In genomic region chr3:151084893-151085226, GRCh38 we compare ENCODE assay signal across 9 cellular contexts. TPM values are rescaled to one million over a fixed set of nuclear protein-coding genes. Genes with fewer than 3 reads are reported as not detected.
DNase-seq lines count a peak whose midpoint lies in the region; ATAC-seq, FAIRE-seq and TF ChIP-seq lines count a peak whose summit lies in the region.
"Had no signal": no experiment of that assay in that cellular context is flagged by ENCODE, and none has a peak within 500 bp of the region (broad histone marks: within the 10 kb centered on the region; RNA-seq: fewer than 3 reads in every experiment).

No MANE protein-coding gene starts in this region.

- no peak overlapping the region for H2AK5ac ChIP-seq in IMR-90 (ENCODE audit: low read depth, low read length)

- H2AFZ ChIP-seq in IMR-90 (replicated peaks; ENCODE audit: low read length, poor library complexity) = peak overlapping the region; percentile 94

- no peak for ATAC-seq in IMR-90 (ENCODE audit: low read depth)
- ATAC-seq in naive thymus-derived CD8-positive, alpha-beta T cell = no peak
- ATAC-seq in esophagus mucosa = no peak
- no peak for ATAC-seq in GM18519 (IDR thresholded peaks at IDR 0.05; ENCODE audit: low FRiP score, unreplicated experiment)

- H2BK20ac ChIP-seq in IMR-90 (ENCODE audit: low read depth, low read length) = no peak overlapping the region

- no peaks in the 10 kb centered on the region for H3K9me3 Mint-ChIP-seq in naive thymus-derived CD8-positive, alpha-beta T cell

- no peak for TF ChIP-seq POLR2A in IMR-90 (IDR thresholded peaks at IDR 0.05; ENCODE audit: low read depth, low read length)
- no peak for TF ChIP-seq POLR2A in GM12892 (IDR thresholded peaks at IDR 0.05; ENCODE audit: low read depth, low read length)

- in situ Hi-C loops in IMR-90 (cut with MboI; ENCODE audit: low sequenced_read_pairs) = no loop called here

- H3K4me3 ChIP-seq in AG04450 (ENCODE audit: low read depth, low read length) (peak overlapping the region; percentile 60), IMR-90 (ENCODE audit: insufficient read depth, low read depth, low read length) (no peak overlapping the region), choroid plexus epithelial cell (ENCODE audit: low read depth, low read length) (peak overlapping the region; percentile 65)

- H4K20me1 ChIP-seq in IMR-90 (ENCODE audit: insufficient read depth, low read length) = no peaks in the 10 kb centered on the region

- no peak for FAIRE-seq in GM12892 (lab: Jason Lieb, UNC)
- FAIRE-seq: TTC549 had no signal

- H2AK9ac ChIP-seq in IMR-90 (replicated peaks; ENCODE audit: low read depth, low read length, poor library complexity) = no peak overlapping the region

- peak overlapping the region; percentile 62 to 95 (median 78) for H3K4me3 Mint-ChIP-seq in naive thymus-derived CD8-positive, alpha-beta T cell

- no peak for TF ChIP-seq RAD21 in IMR-90 (IDR thresholded peaks at IDR 0.05; ENCODE audit: low read length)

- peaks cover 18 to 47% (median 35%) of the 10 kb centered on the region in 5 donors for H3K27me3 Mint-ChIP-seq in naive thymus-derived CD8-positive, alpha-beta T cell

- 58% methylated on average over 10 of the region's 14 CpGs; no CpG with 5 or more reads in 1 of the 2 experiments for WGBS in IMR-90 (ENCODE audit: extremely low coverage in 2 of 2, insufficient read length in 1 of 2), 2 experiments

- intact Hi-C loops in IMR-90 (cut with micrococcal nuclease) = loop anchor here (5.0 kb wide), 3 partner anchors 48 to 363 kb away; no protein-coding TSS in a partner anchor

- H3K79me1 ChIP-seq in IMR-90 (ENCODE audit: low read depth in 1 of 2, low read length in 2 of 2) = no peaks in the 10 kb centered on the region

- POLR2A ChIA-PET in AG04450 (lab: Yijun Ruan, JAX) = no interaction called here
- POLR2A ChIA-PET in IMR-90 (lab: Charles Lee; ENCODE audit: unreplicated experiment) = no interaction called here
- POLR2A ChIA-PET in naive thymus-derived CD8-positive, alpha-beta T cell (lab: Charles Lee) = interaction anchor here (1.4 kb wide), 1 partner anchor 322 kb away, joined by 4 read pairs; the partner anchor contains the start of gene SIAH2

- H3K4me2 ChIP-seq in IMR-90 (ENCODE audit: low read depth, low read length) = no peak overlapping the region

- H3K27me3 ChIP-seq in AG04450 (ENCODE audit: control insufficient read depth, insufficient read depth, low read length) (peaks cover 35% of the 10 kb centered on the region), IMR-90 (ENCODE audit: control insufficient read depth, insufficient read depth, low read length) (peaks cover 47% of the 10 kb centered on the region)

- peaks cover 3 to 12% (median 11%) of the 10 kb centered on the region in 4 donors for H3K4me1 Mint-ChIP-seq in naive thymus-derived CD8-positive, alpha-beta T cell

- no TSS peak for BruUV-seq in IMR-90 (replicated peaks; lab: Mats Ljungman, UMichigan)

- H3K9me3 ChIP-seq in AG04450 (ENCODE audit: control insufficient read depth, insufficient read depth, low read length) (peaks cover 3% of the 10 kb centered on the region; the same call in 1 of the 2 replicates), IMR-90 (ENCODE audit: control insufficient read depth, insufficient read depth, low read length) (no peaks in the 10 kb centered on the region)

- no peak overlapping the region for H4K8ac ChIP-seq in IMR-90 (ENCODE audit: low read depth in 2 of 2, low read length in 2 of 2)

- H3K4ac ChIP-seq in IMR-90 (ENCODE audit: low read depth, low read length) = no peak overlapping the region

- H4K91ac ChIP-seq in IMR-90 (ENCODE audit: insufficient read depth, low read depth, low read length) = no peak overlapping the region

- H3K9me1 ChIP-seq in IMR-90 (ENCODE audit: insufficient read depth, low read length) = no peaks in the 10 kb centered on the region

- dilution Hi-C loops in IMR-90 (cut with HindIII; ENCODE audit: low sequenced_read_pairs, unreplicated experiment) = no loop called here

- no peaks in the 10 kb centered on the region for H3K36me3 ChIP-seq in IMR-90 (ENCODE audit: control insufficient read depth, insufficient read depth, low read length)

- H3K56ac ChIP-seq in IMR-90 (ENCODE audit: extremely low read depth, insufficient read depth, low read length) = no peak overlapping the region

- TF ChIP-seq CTCF in AG04450 (IDR thresholded peaks at IDR 0.05; ENCODE audit: low read depth, low read length) (no peak), IMR-90 (conservative IDR thresholded peaks at IDR 0.05; ENCODE audit: low read depth, low read length) (no peak), choroid plexus epithelial cell (conservative IDR thresholded peaks at IDR 0.05; ENCODE audit: low read depth, low read length) (no peak)

- no peak overlapping the region for H2BK5ac ChIP-seq in IMR-90 (ENCODE audit: low read depth, low read length, poor library complexity, severe bottlenecking)

- no peak overlapping the region for H3K14ac ChIP-seq in IMR-90 (replicated peaks; ENCODE audit: low read depth, low read length)

- no peak overlapping the region for H3K18ac ChIP-seq in IMR-90 (ENCODE audit: low read depth, low read length)

- H4K5ac ChIP-seq in IMR-90 (ENCODE audit: low read depth, low read length) = no peak overlapping the region

- peak overlapping the region in 1 of 10 donors; percentile 13 for H3K27ac Mint-ChIP-seq in naive thymus-derived CD8-positive, alpha-beta T cell

- H3K36me3 Mint-ChIP-seq in naive thymus-derived CD8-positive, alpha-beta T cell = no peaks in the 10 kb centered on the region

- H3K27ac ChIP-seq in AG04450 (ENCODE audit: low read depth, low read length) (no peak overlapping the region), IMR-90 (ENCODE audit: insufficient read depth, low read length) (no peak overlapping the region)

- H3K4me1 ChIP-seq in IMR-90 (ENCODE audit: control insufficient read depth, insufficient read depth, low read length) = no peaks in the 10 kb centered on the region

- H3K9ac ChIP-seq in IMR-90 (ENCODE audit: low read depth, low read length) = no peak overlapping the region

- H2BK120ac ChIP-seq in IMR-90 (ENCODE audit: low read depth, low read length) = no peak overlapping the region

- DNase-seq in AG04450 (ENCODE audit: low read depth, low spot score) (no peak), IMR-90 (no peak), choroid plexus epithelial cell (ENCODE audit: low read depth) (no peak), GM12892 (ENCODE audit: insufficient read length) (no peak), nucleus accumbens (lab: John Stamatoyannopoulos, UW) (no peak)
- DNase-seq in naive thymus-derived CD8-positive, alpha-beta T cell = no peak

- CTCF ChIA-PET in AG04450 (lab: Charles Lee) = interaction anchor here (0.6 to 4.8 kb wide), 4 partner anchors 66 to 159 kb away, joined by 3 to 39 read pairs (median 5); no protein-coding TSS in a partner anchor
- CTCF ChIA-PET in IMR-90 (lab: Yijun Ruan, JAX) = interaction anchor here (0.6 to 1.3 kb wide), 2 partner anchors 52 to 59 kb away, joined by 4 to 5 read pairs; no protein-coding TSS in a partner anchor

- H2BK15ac ChIP-seq in IMR-90 (ENCODE audit: low read depth, low read length) = no peak overlapping the region

- no peak overlapping the region for H3K23ac ChIP-seq in IMR-90 (ENCODE audit: low read depth, low read length)

TF ChIP-seq in IMR-90, 13 proteins besides CTCF, POLR2A, EP300 and RAD21:
- TF ChIP-seq RCOR1 (IDR thresholded peaks at IDR 0.05; ENCODE audit: insufficient replicate concordance, low read length) (no peak), FOS (IDR thresholded peaks at IDR 0.05; ENCODE audit: low read depth, low read length) (no peak), MAFK (IDR thresholded peaks at IDR 0.05; ENCODE audit: low read depth, low read length) (no peak), SMC3 (IDR thresholded peaks at IDR 0.05; ENCODE audit: low read depth, low read length) (no peak), MXI1 (IDR thresholded peaks at IDR 0.05; ENCODE audit: borderline replicate concordance, low read depth, low read length) (no peak), NFE2L2 (IDR thresholded peaks at IDR 0.05; ENCODE audit: low read depth, low read length) (no peak), ELK1 (IDR thresholded peaks at IDR 0.05; ENCODE audit: borderline replicate concordance, low read depth, low read length) (no peak), CHD1 (IDR thresholded peaks at IDR 0.05; ENCODE audit: low read depth, low read length) (no peak)

RNA-seq across cellular contexts. Expression of gene MED12L, which starts 0.6 kb away (rescaled TPM):
- polyA plus RNA-seq in AG04450 (2011; rRNA removed) (0.17 and 0.26 TPM in 2 replicates), IMR-90 (2012; rRNA removed) (0.05 and 0.16 TPM in 2 replicates)
- polyA minus RNA-seq in AG04450 (2011; rRNA and poly(A)+ RNA removed) = 1.2 and 1.4 TPM in 2 replicates
- total RNA-seq in IMR-90 (2012; rRNA removed) (0.18 and 0.28 TPM in 2 replicates), esophagus mucosa (0.32 TPM)
- polyA plus RNA-seq in IMR-90 (2012; cell fraction: cytosol; rRNA removed) = 0.01 and 0.03 TPM in 2 replicates
- 0.05 and 0.16 TPM in 2 replicates for polyA plus RNA-seq in IMR-90 (2012; cell fraction: nucleus; rRNA removed; ENCODE audit: low replicate concordance)
- total RNA-seq in naive thymus-derived CD8-positive, alpha-beta T cell = under 1 TPM; 0.29 to 0.66 TPM
- not detected for polyA plus RNA-seq in naive thymus-derived CD8-positive, alpha-beta T cell
- polyA plus RNA-seq in GM12892 (2012; ENCODE audit: missing spikeins) = 0.25 TPM
